Comparison of ENCODE assay signal across 1 cellular context in the genomic region with DNA sequence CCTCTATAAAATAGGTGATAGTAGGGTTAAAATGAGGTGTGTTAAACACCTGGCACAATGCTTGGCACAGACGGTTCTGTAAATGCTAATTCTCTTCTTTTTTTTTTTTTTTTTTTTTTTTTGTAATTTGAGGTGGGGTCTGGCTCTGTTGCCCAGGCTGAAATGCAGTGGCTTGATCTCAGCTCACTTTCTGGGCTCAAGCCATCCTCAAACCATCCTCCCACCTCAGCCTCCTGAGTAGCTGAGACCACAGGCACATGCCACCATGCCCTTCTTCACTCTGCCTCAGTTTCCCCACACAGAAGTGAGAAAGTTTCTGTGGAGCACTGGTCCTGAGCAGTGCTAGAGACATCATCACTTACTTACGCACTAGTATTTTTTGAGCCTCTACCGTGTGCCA.
TF ChIP-seq lines count a peak whose summit lies in the region.

No MANE protein-coding gene starts in this region.

TF ChIP-seq in IMR-90, 13 proteins besides CTCF, POLR2A, EP300 and RAD21:
- TF ChIP-seq BHLHE40 (IDR thresholded peaks at IDR 0.05; ENCODE audit: low read depth, low read length) = no peak
- no peak for TF ChIP-seq RCOR1 (IDR thresholded peaks at IDR 0.05; ENCODE audit: insufficient replicate concordance, low read length)
- TF ChIP-seq, protein P1, sequence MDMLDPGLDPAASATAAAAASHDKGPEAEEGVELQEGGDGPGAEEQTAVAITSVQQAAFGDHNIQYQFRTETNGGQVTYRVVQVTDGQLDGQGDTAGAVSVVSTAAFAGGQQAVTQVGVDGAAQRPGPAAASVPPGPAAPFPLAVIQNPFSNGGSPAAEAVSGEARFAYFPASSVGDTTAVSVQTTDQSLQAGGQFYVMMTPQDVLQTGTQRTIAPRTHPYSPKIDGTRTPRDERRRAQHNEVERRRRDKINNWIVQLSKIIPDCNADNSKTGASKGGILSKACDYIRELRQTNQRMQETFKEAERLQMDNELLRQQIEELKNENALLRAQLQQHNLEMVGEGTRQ (IDR thresholded peaks at IDR 0.05; ENCODE audit: low read depth, low read length) = no peak
TF ChIP-seq in IMR-90: peak in this region for 0.
